6 cellular contexts compared by ENCODE assay signal in genomic region chr6:41073968-41074691, GRCh38. TPM values are rescaled to one million over a fixed set of nuclear protein-coding genes. Genes with fewer than 3 reads are reported as not detected.
DNase-seq lines count a peak whose midpoint lies in the region; TF ChIP-seq lines count a peak whose summit lies in the region.

No MANE protein-coding gene starts in this region.

- peaks cover 14% of the 10 kb centered on the region for H3K27me3 Mint-ChIP-seq in endothelial cell (ENCODE audit: unreplicated experiment)

- peaks cover 10% of the 10 kb centered on the region for H3K36me3 Mint-ChIP-seq in endothelial cell (ENCODE audit: low read depth, unreplicated experiment)

- DNase-seq in COLO829 (ENCODE audit: low spot score) (peak; percentile 26), NCI-H2029 treated with DMSO at 0.1 percent for 48 hours (lab: John Stamatoyannopoulos, UW) (peak; percentile 63), endothelial cell (ENCODE audit: low spot score) (no peak), ecto neural progenitor cell (ENCODE audit: low spot score) (no peak)
- DNase-seq in activated CD4-positive, CD25-positive, alpha-beta regulatory T cell (lab: John Stamatoyannopoulos, UW), result no peak

- TF ChIP-seq CTCF in endothelial cell (IDR thresholded peaks at IDR 0.05; ENCODE audit: unreplicated experiment), result no peak

- H3K4me1 Mint-ChIP-seq in endothelial cell (ENCODE audit: unreplicated experiment), result peaks cover 39% of the 10 kb centered on the region

- peak overlapping the region; percentile 70 to 99 (median 93) for H3K4me3 ChIP-seq in skin epidermis

- H3K27ac Mint-ChIP-seq in endothelial cell (ENCODE audit: unreplicated experiment), result peak overlapping the region; percentile 90

- H3K4me3 Mint-ChIP-seq in endothelial cell (ENCODE audit: unreplicated experiment), result peak overlapping the region; percentile 93

- no peaks in the 10 kb centered on the region for H3K9me3 Mint-ChIP-seq in endothelial cell (ENCODE audit: unreplicated experiment)

- H3K27ac ChIP-seq in skin epidermis, result peak overlapping the region in 20 of 21 experiments; percentile 93 to 100 (median 98)

RNA-seq across cellular contexts. Expression of gene NFYA, which starts 1.4 kb away (rescaled TPM):
- 39.7 TPM for total RNA-seq in endothelial cell (ENCODE audit: unreplicated experiment)

RNA-seq across cellular contexts. Expression of gene OARD1, which starts 2.0 kb away (rescaled TPM):
- 20.5 TPM for total RNA-seq in endothelial cell (ENCODE audit: unreplicated experiment)

RNA-seq across cellular contexts. Expression of gene APOBEC2, which starts 21.1 kb away (rescaled TPM):
- total RNA-seq in endothelial cell (ENCODE audit: unreplicated experiment), result not detected

RNA-seq across cellular contexts. Expression of gene TSPO2, which starts 31.9 kb away (rescaled TPM):
- total RNA-seq in endothelial cell (ENCODE audit: unreplicated experiment), result not detected

RNA-seq across cellular contexts. Expression of gene UNC5CL, which starts 35.1 kb away (rescaled TPM):
- 0.59 TPM for total RNA-seq in endothelial cell (ENCODE audit: unreplicated experiment)

Comparison
In these comparisons a context has a peak if more than half of its experiments do, and no peak if none do; other contexts are left out.
1. DNase-seq: peak in COLO829 (single experiment) and NCI-H2029 treated with DMSO at 0.1 percent for 48 hours (single experiment); none in endothelial cell (single experiment), activated CD4-positive, CD25-positive, alpha-beta regulatory T cell (0 of 4) and ecto neural progenitor cell (single experiment).